ENCODE assay signal across 20 cellular contexts in genomic region chr15:63040509-63040908, GRCh38. TPM values are rescaled to one million over a fixed set of nuclear protein-coding genes. Genes with fewer than 3 reads are reported as not detected.
DNase-seq lines count a peak whose midpoint lies in the region; ATAC-seq and TF ChIP-seq lines count a peak whose summit lies in the region.
"Had no signal": no experiment of that assay in that cellular context is flagged by ENCODE, and none has a peak within 500 bp of the region (broad histone marks: within the 10 kb centered on the region; RNA-seq: fewer than 3 reads in every experiment).

No MANE protein-coding gene starts in this region.

- H3K56ac ChIP-seq in mesendoderm (ENCODE audit: low read length), result no peak overlapping the region

- TF ChIP-seq POLR2A in body of pancreas (IDR thresholded peaks at IDR 0.05) (no peak), stomach (IDR thresholded peaks at IDR 0.05) (no peak)

- TF ChIP-seq CTCF in body of pancreas (IDR thresholded peaks at IDR 0.05), result no peak
- no peak for TF ChIP-seq CTCF in stomach (IDR thresholded peaks at IDR 0.05)

- peak in 1 of 4 donors; percentile 39 for DNase-seq in body of pancreas
- DNase-seq in mesendoderm, result peak; percentile 52
- DNase-seq in stomach, result no peak
- DNase-seq in NCI-H2029 (lab: John Stamatoyannopoulos, UW), result no peak
- no peak for DNase-seq in activated CD8-positive, alpha-beta memory T cell treated with anti-CD3 and anti-CD28 coated beads, Interleukin-2, amount 50 U/mL, for 48 hours
- DNase-seq in DMS79 treated with DMSO at 0.1 percent for 48 hours (lab: John Stamatoyannopoulos, UW), result no peak
- DNase-seq: activated CD8-positive, alpha-beta T cell treated with anti-CD3 and anti-CD28 coated beads, Interleukin-2, amount 10 ng/mL, durations not matched to agents 7 days and 5 days; activated naive CD4-positive, alpha-beta T cell; activated T-cell treated with anti-CD3 and anti-CD28 coated beads, Interleukin-2, amount 50 U/mL, for 24 hours; CD8-positive, alpha-beta memory T cell; DMS79; effector CD8-positive, alpha-beta T cell; natural killer cell; NCI-H524; stimulated activated CD4-positive, alpha-beta T cell treated with anti-CD3 and anti-CD28 coated beads, Interleukin-1b, Interleukin-23, amount 100 ng/mL, for 48 hours had no signal

- H3K9ac ChIP-seq in HUES64 (ENCODE audit: low read depth, low read length), result no peak overlapping the region
- no peak overlapping the region for H3K9ac ChIP-seq in mesendoderm (ENCODE audit: low read length)

- no peak for TF ChIP-seq EP300 in stomach (IDR thresholded peaks at IDR 0.05)

- no peak overlapping the region for H2BK5ac ChIP-seq in mesendoderm (ENCODE audit: low read length)

- H3K27ac ChIP-seq in HUES64 (ENCODE audit: low read depth, low read length), result peak overlapping the region; percentile 28; the same call in 1 of the 2 replicates
- peak overlapping the region in 3 of 4 donors; percentile 89 to 93 (median 92) for H3K27ac ChIP-seq in body of pancreas
- no peak overlapping the region for H3K27ac ChIP-seq in mesendoderm (ENCODE audit: low read depth, low read length)
- peak overlapping the region in 3 of 5 donors; percentile 90 to 96 (median 92) for H3K27ac ChIP-seq in stomach

- H3K79me1 ChIP-seq in mesendoderm (ENCODE audit: low read length), result peaks cover 9% of the 10 kb centered on the region

- H2AK5ac ChIP-seq in mesendoderm (ENCODE audit: low read length), result no peak overlapping the region

- intact Hi-C loops in body of pancreas (cut with DNase I) (no loop called here), stomach (cut with DNase I; ENCODE audit: low total_unique reads) (loop anchor here (10.0 kb wide), 1 partner anchor 54 kb away; no protein-coding TSS in a partner anchor)

- peaks cover 16% of the 10 kb centered on the region for H3K36me3 ChIP-seq in HUES64 (ENCODE audit: insufficient read depth, low read length)
- H3K36me3 ChIP-seq in body of pancreas (replicated peaks in 1 of 2; ENCODE audit: insufficient read depth in 1 of 2, low read depth in 2 of 2), result no peaks in the 10 kb centered on the region
- H3K36me3 ChIP-seq in mesendoderm (ENCODE audit: control insufficient read depth, insufficient read depth, low read length), result no peaks in the 10 kb centered on the region
- H3K36me3 ChIP-seq in stomach, result peaks cover 0 to 18% (median 0%) of the 10 kb centered on the region in 4 donors

- peaks cover 22% of the 10 kb centered on the region for H3K79me2 ChIP-seq in mesendoderm (ENCODE audit: control insufficient read depth, insufficient read depth, low read length)

- H3K4me3 ChIP-seq in HUES64 (ENCODE audit: low read length) (no peak overlapping the region), body of pancreas (no peak overlapping the region), mesendoderm (ENCODE audit: low read length) (no peak overlapping the region), stomach (no peak overlapping the region)

- H3K4me1 ChIP-seq in HUES64 (ENCODE audit: insufficient read depth, low read length), result peaks cover 33% of the 10 kb centered on the region
- peaks cover 47% of the 10 kb centered on the region for H3K4me1 ChIP-seq in body of pancreas
- H3K4me1 ChIP-seq in mesendoderm (ENCODE audit: control insufficient read depth, low read depth, low read length), result peaks cover 16% of the 10 kb centered on the region
- peaks cover 25 to 39% (median 27%) of the 10 kb centered on the region in 4 donors for H3K4me1 ChIP-seq in stomach

- H4K5ac ChIP-seq in mesendoderm (ENCODE audit: low read length), result no peak overlapping the region

- H2BK15ac ChIP-seq in mesendoderm (replicated peaks; ENCODE audit: low read depth), result no peak overlapping the region

- ATAC-seq in body of pancreas (peak; percentile 20), HG02852 (IDR thresholded peaks at IDR 0.05; ENCODE audit: unreplicated experiment) (no peak)
- ATAC-seq: activated CD8-positive, alpha-beta T cell treated with anti-CD3 and anti-CD28 coated beads, Interleukin-2, amount 10 ng/mL, durations not matched to agents 7 days and 5 days; HCT116; HepG2; natural killer cell; stimulated activated memory B cell treated with anti-CD40 and anti-IgM and Interleukin-4, amounts not matched to agents 10 μg/mL and 1 μg/mL and 100 μg/mL, for 72 hours had no signal

- WGBS in HUES64, result 85% methylated on average over 6 of the region's 6 CpGs
- 52 to 63% methylated on average over 6 of the region's 6 CpGs for WGBS in body of pancreas, 2 donors
- no CpG with 5 or more reads among the region's 6 CpGs for WGBS in mesendoderm (ENCODE audit: extremely low coverage, insufficient coverage, low lambda C conversion rate)
- 81 to 89% (median 87%) methylated on average over 6 of the region's 6 CpGs for WGBS in stomach, 5 donors

- H2BK120ac ChIP-seq in mesendoderm (ENCODE audit: low read depth, low read length), result no peak overlapping the region

- no peak overlapping the region for H3K18ac ChIP-seq in mesendoderm (ENCODE audit: low read length)

- H4K8ac ChIP-seq in mesendoderm (ENCODE audit: low read depth, low read length), result no peak overlapping the region

- H3K4me2 ChIP-seq in mesendoderm (ENCODE audit: low read length), result no peak overlapping the region

- no peak overlapping the region for H3K23ac ChIP-seq in mesendoderm (ENCODE audit: low read length)

- H3K9me3 ChIP-seq in HUES64 (ENCODE audit: insufficient read depth, low read depth, low read length) (no peaks in the 10 kb centered on the region), body of pancreas (no peaks in the 10 kb centered on the region), stomach (no peaks in the 10 kb centered on the region)

- H3K27me3 ChIP-seq in HUES64 (ENCODE audit: insufficient read depth, low read length) (no peaks in the 10 kb centered on the region), body of pancreas (no peaks in the 10 kb centered on the region), mesendoderm (ENCODE audit: insufficient read depth, low read length, poor library complexity) (no peaks in the 10 kb centered on the region), stomach (peaks cover 0 to 52% (median 27%) of the 10 kb centered on the region in 3 donors)

- no peak overlapping the region for H3K4ac ChIP-seq in mesendoderm (ENCODE audit: low read depth, low read length)

RNA-seq across cellular contexts. Expression of gene TPM1, which starts 2.0 kb away (rescaled TPM):
- 315 TPM for polyA plus RNA-seq in HUES64 (2013, experiment 1 of 2)
- 324 TPM for polyA plus RNA-seq in HUES64 (2013, experiment 2 of 2)
- 100 to 1,000 TPM; 417 to 435 TPM for total RNA-seq in body of pancreas
- polyA plus RNA-seq in mesendoderm (2013, experiment 1 of 2), result 419 TPM
- 425 TPM for polyA plus RNA-seq in mesendoderm (2013, experiment 2 of 2)
- total RNA-seq in stomach, result 1,000 to 10,000 TPM in 4 of 5 donors, 100 to 1,000 TPM in 1; 425 to 2,605 (median 1,087) TPM
- 100 to 1,000 TPM; 230 to 494 (median 306) TPM for polyA plus RNA-seq in stomach
